8 cellular contexts compared by ENCODE assay signal in the genomic region with DNA sequence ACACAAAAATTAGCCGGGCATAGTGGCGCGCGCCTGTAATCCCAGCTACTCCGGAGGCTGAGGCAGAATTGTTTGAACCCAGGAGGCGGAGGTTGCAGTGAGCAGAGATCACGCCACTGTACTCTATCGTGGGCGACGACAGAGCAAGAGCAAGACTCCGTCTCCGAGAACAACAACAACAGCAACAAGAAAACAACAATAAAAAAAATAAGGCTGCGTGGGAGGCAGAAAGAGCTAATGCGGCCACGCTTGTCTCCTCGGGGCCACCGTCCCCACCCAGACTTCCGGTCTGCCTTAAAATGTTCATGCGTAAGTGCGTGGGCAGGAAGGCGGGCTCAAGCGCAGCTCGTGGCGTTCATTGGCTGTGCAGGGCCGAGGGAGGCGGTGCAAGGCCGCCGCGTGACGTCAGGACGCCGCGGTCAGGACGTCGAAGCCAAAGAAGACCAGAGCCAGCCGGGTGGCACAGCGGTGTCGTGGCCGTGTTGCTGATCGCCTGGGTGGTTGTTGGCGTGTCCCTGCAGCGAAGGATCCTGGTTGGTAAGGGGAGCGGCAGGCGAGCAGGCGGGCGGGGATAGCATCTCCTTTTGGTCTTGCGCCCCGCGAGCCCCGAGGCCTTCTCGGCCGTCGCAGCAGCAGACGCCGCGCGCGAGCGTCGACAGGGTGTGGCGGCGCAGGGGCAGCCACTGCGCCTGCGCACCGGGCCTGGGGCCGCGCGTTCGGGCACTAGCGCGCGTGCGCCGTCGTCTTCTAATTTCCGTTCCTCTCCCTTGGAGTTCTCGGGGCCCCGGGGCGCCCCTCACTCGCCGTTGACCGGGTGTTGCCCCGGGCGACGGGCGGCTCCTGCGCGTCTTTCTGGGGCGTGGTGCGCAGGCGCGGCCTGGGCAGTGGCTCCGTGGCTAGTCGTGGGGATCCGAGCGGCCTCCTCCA. TPM values are rescaled to one million over a fixed set of nuclear protein-coding genes. Genes with fewer than 3 reads are reported as not detected.
DNase-seq lines count a peak whose midpoint lies in the region; ATAC-seq and TF ChIP-seq lines count a peak whose summit lies in the region.

Gene LENG8 (plus strand): TSS at position 426 of the 927 bp plus-strand sequence. CDS start 2,146 bp downstream, outside the sequence.

- peaks cover 16 to 32% (median 20%) of the 10 kb centered on the region in 4 donors for H3K36me3 ChIP-seq in right lobe of liver

- no peaks in the 10 kb centered on the region for H3K27me3 ChIP-seq in right lobe of liver

- H3K4me3 ChIP-seq in right lobe of liver = peak within 1 kb of the TSS; percentile 88 to 98 (median 93)

- H3K4me1 ChIP-seq in right lobe of liver = peaks cover 0 to 37% (median 5%) of the 10 kb centered on the region in 4 donors

- TF ChIP-seq POLR2A in right lobe of liver (IDR thresholded peaks at IDR 0.05) = peak; percentile 97

- H3K9me3 ChIP-seq in right lobe of liver = no peaks in the 10 kb centered on the region

- WGBS in right lobe of liver (ENCODE audit: insufficient coverage, low coverage, low lambda C conversion rate, missing lambda C conversion rate) = under 1% methylated on average over 27 of the region's 96 CpGs

- intact Hi-C loops in right lobe of liver (cut with DNase I) = no loop called here

- TF ChIP-seq CTCF in C4-2B (conservative IDR thresholded peaks at IDR 0.05) (no peak), right lobe of liver (IDR thresholded peaks at IDR 0.05) (no peak)

- H3K27ac ChIP-seq in C4-2B (peak within 1 kb of the TSS; percentile 86), right lobe of liver (peak within 1 kb of the TSS; percentile 79 to 95 (median 87))

- DNase-seq in NCI-H774 (lab: John Stamatoyannopoulos, UW) (peak; percentile 95), dermis microvascular lymphatic vessel endothelial cell (ENCODE audit: low read depth in 2 of 2) (peak; percentile 97 to 99), right lobe of liver (peak; percentile 98 to 99 (median 98))
- peak; percentile 95 for DNase-seq in activated CD4-positive, alpha-beta T cell treated with anti-CD3 and anti-CD28 coated beads, Interleukin-2, amount 50 U/mL, for 4 hours
- peak; percentile 94 to 97 for DNase-seq in stimulated activated CD4-positive, alpha-beta T cell treated with anti-CD3 and anti-CD28 coated beads, Interleukin-4, amount 100 ng/mL, for 4 hours

- ATAC-seq in GM19395 (IDR thresholded peaks at IDR 0.05; ENCODE audit: unreplicated experiment) (peak; percentile 87), HG03565 (IDR thresholded peaks at IDR 0.05; ENCODE audit: unreplicated experiment) (peak; percentile 81), right lobe of liver (peak; percentile 92 to 96 (median 95))

RNA-seq across cellular contexts. Expression of gene LENG8, which starts in this region (rescaled TPM):
- total RNA-seq in dermis microvascular lymphatic vessel endothelial cell = 13.5 and 31.9 TPM in 2 replicates
- 10 to 100 TPM; 29.8 to 66.3 (median 41.1) TPM for total RNA-seq in right lobe of liver

Comparison
In these comparisons a context has a peak if more than half of its experiments do, and no peak if none do; other contexts are left out.
1. Peak in every context shown above with its lines: DNase-seq, ATAC-seq, H3K4me3 ChIP-seq and H3K27ac ChIP-seq.